Comparison of ENCODE assay signal across 20 cellular contexts in genomic region chr19:45271709-45272108, GRCh38. TPM values are rescaled to one million over a fixed set of nuclear protein-coding genes. Genes with fewer than 3 reads are reported as not detected.
DNase-seq lines count a peak whose midpoint lies in the region; ATAC-seq, FAIRE-seq and TF ChIP-seq lines count a peak whose summit lies in the region.
"Had no signal": no experiment of that assay in that cellular context is flagged by ENCODE, and none has a peak within 500 bp of the region (broad histone marks: within the 10 kb centered on the region; RNA-seq: fewer than 3 reads in every experiment).

No MANE protein-coding gene starts in this region.

- in situ Hi-C loops in K562 (cut with MboI): no loop called here

- 58% methylated on average over 7 of the region's 8 CpGs for whole genome bisulfite sequencing in K562 (ENCODE audit: insufficient coverage, low coverage, missing lambda C conversion rate)
- 64% methylated on average over 6 of the region's 8 CpGs for WGBS in right lobe of liver (ENCODE audit: insufficient coverage, low coverage, low lambda C conversion rate, missing lambda C conversion rate)
- WGBS in heart right ventricle, 2 donors: 76 to 80% methylated on average over 8 of the region's 8 CpGs

- H3K79me2 ChIP-seq in K562 (ENCODE audit: control insufficient read depth, insufficient read depth, low read length): no peaks in the 10 kb centered on the region

- peak overlapping the region in 1 of 2 experiments; percentile 21; a peak in 1 of 4 replicates for H3K9ac ChIP-seq in K562 (ENCODE audit: insufficient read depth in 1 of 2, low read depth in 2 of 2, low read length in 2 of 2)
- H3K9ac ChIP-seq: BLaER1, GM23248, KMS-11 had no signal

- no peak for FAIRE-seq in K562 (lab: Jason Lieb, UNC)
- FAIRE-seq: A204.1, GM12878 had no signal

- no peak overlapping the region for H3K4me3 ChIP-seq in K562
- no peak overlapping the region for H3K4me3 ChIP-seq in right lobe of liver
- no peak overlapping the region for H3K4me3 ChIP-seq in heart right ventricle
- H3K4me3 ChIP-seq: BLaER1, GM12878, GM23248, HAP-1 had no signal

- H3K4me1 ChIP-seq in K562 (replicated peaks in 1 of 2; ENCODE audit: control insufficient read depth in 2 of 2, insufficient read depth in 2 of 2, low read length in 2 of 2) (peaks cover 17 to 27% of the 10 kb centered on the region in 2 experiments; a peak in 4 of 5 replicates), right lobe of liver (peaks cover 0 to 39% (median 14%) of the 10 kb centered on the region in 4 donors), heart right ventricle (peaks cover 0 to 9% (median 0%) of the 10 kb centered on the region in 9 donors)

- intact Hi-C loops in K562 (cut with micrococcal nuclease): no loop called here
- intact Hi-C loops in right lobe of liver (cut with DNase I): no loop called here
- intact Hi-C loops in heart right ventricle (cut with DNase I): no loop called here

- CTCF ChIA-PET in K562 (lab: Yijun Ruan, JAX; ENCODE audit: low intra/inter-chr PET ratio): no interaction called here

- H3K9me1 ChIP-seq in K562 (ENCODE audit: control insufficient read depth, insufficient read depth, low read length): no peaks in the 10 kb centered on the region

- TF ChIP-seq CTCF in K562 (IDR thresholded peaks at IDR 0.05 in 2 of 3, conservative IDR thresholded peaks at IDR 0.05 in 1 of 3; ENCODE audit: insufficient read depth in 2 of 3, low read depth in 1 of 3, low read length in 3 of 3): no peak
- no peak for TF ChIP-seq CTCF in right lobe of liver (IDR thresholded peaks at IDR 0.05)
- TF ChIP-seq CTCF in heart right ventricle (IDR thresholded peaks at IDR 0.05): no peak

- no peak overlapping the region for H2AFZ ChIP-seq in K562 (ENCODE audit: low read depth, low read length)
- H2AFZ ChIP-seq: GM23248 had no signal

- H3K27me3 ChIP-seq in K562 (ENCODE audit: control insufficient read depth in 2 of 2, insufficient read depth in 2 of 2, low read length in 2 of 2) (no peaks in the 10 kb centered on the region), right lobe of liver (no peaks in the 10 kb centered on the region), heart right ventricle (no peaks in the 10 kb centered on the region)
- H3K27me3 ChIP-seq: BLaER1 had no signal

- H3K4me2 ChIP-seq in K562 (ENCODE audit: insufficient read depth, low read length): no peak overlapping the region
- H3K4me2 ChIP-seq: KMS-11 had no signal

- POLR2A ChIA-PET in K562 (lab: Yijun Ruan, JAX): no interaction called here

- H3K27ac ChIP-seq in K562 (ENCODE audit: extremely low read depth, low read depth, low read length): no peak overlapping the region
- H3K27ac ChIP-seq in right lobe of liver: peak overlapping the region in 1 of 3 donors; percentile 66
- no peak overlapping the region for H3K27ac ChIP-seq in heart right ventricle
- H3K27ac ChIP-seq: BLaER1, GM23248, KMS-11 had no signal

- no peak for TF ChIP-seq RAD21 in K562 (CRISPR knock-in tag; conservative IDR thresholded peaks at IDR 0.05 in 1 of 2, IDR thresholded peaks at IDR 0.05 in 1 of 2)

- no peaks in the 10 kb centered on the region for H3K9me3 ChIP-seq in K562 (replicated peaks; ENCODE audit: control insufficient read depth, insufficient read depth, low read depth, low read length)
- no peaks in the 10 kb centered on the region for H3K9me3 ChIP-seq in right lobe of liver
- H3K9me3 ChIP-seq in heart right ventricle: no peaks in the 10 kb centered on the region
- H3K9me3 ChIP-seq: BLaER1, HAP-1 had no signal

- TF ChIP-seq POLR2A in K562 (conservative IDR thresholded peaks at IDR 0.05) (no peak), right lobe of liver (IDR thresholded peaks at IDR 0.05) (no peak)

- no TSS peak for BruUV-seq in K562 (replicated peaks; lab: Mats Ljungman, UMichigan)

- peaks cover 35% of the 10 kb centered on the region; the same call in 2 of the 3 replicates for H3K36me3 ChIP-seq in K562 (ENCODE audit: control insufficient read depth, insufficient read depth, low read length)
- H3K36me3 ChIP-seq in right lobe of liver: peaks cover 0 to 10% (median 4%) of the 10 kb centered on the region in 4 donors
- H3K36me3 ChIP-seq in heart right ventricle: peaks cover 0 to 97% (median 25%) of the 10 kb centered on the region in 9 donors

- DNase-seq in K562 (ENCODE audit: extremely low read depth in 1 of 4, low spot score in 3 of 4) (no peak), iPS-NIHi11 (ENCODE audit: low spot score) (peak; percentile 12), right lobe of liver (no peak), DMS 273 treated with DMSO at 0.1 percent for 48 hours (lab: John Stamatoyannopoulos, UW) (no peak), heart right ventricle (no peak)
- DNase-seq: Calu3; CD8-positive, alpha-beta T cell; DMS53; DND-41; EL; GM23248 had no signal

- ATAC-seq in K562: no peak
- peak in 3 of 4 donors; percentile 5 to 35 (median 31) for ATAC-seq in right lobe of liver
- no peak for ATAC-seq in heart right ventricle
- no peak for ATAC-seq in HG03442 (IDR thresholded peaks at IDR 0.05; ENCODE audit: unreplicated experiment)
- ATAC-seq in HG03095 (IDR thresholded peaks at IDR 0.05; ENCODE audit: unreplicated experiment): no peak
- ATAC-seq: CD8-positive, alpha-beta T cell; GM12878 had no signal

- no peak for TF ChIP-seq EP300 in K562 (IDR thresholded peaks at IDR 0.05; ENCODE audit: low read length)

- no peaks in the 10 kb centered on the region for H4K20me1 ChIP-seq in K562 (replicated peaks; ENCODE audit: control insufficient read depth, insufficient read depth, low read length)

RNA-seq across cellular contexts. Expression of gene MARK4, which starts 20.6 kb away (rescaled TPM):
- total RNA-seq in K562 (2011; cell fraction: chromatin; rRNA removed; ENCODE audit: low replicate concordance): 37.2 and 76.7 TPM in 2 replicates
- 24.3 TPM in 2 replicates for total RNA-seq in K562 (2011; cell fraction: nucleolus; rRNA removed)
- 26.7 and 28.1 TPM in 2 replicates for total RNA-seq in K562 (2011; cell fraction: nucleoplasm; rRNA removed)
- total RNA-seq in K562 (2014; rRNA removed) (7.9 and 8.6 TPM in 2 replicates), K562 (2014; rRNA removed; fragmentation: Illumina TruSeq; extraction: Trizol) (6.7 and 6.8 TPM in 2 replicates), K562 (2015; rRNA removed; fragmentation: Illumina TruSeq; extraction: Trizol) (4.2 and 5.2 TPM in 2 replicates), K562 (2021) (24.8 and 29.4 TPM in 2 replicates), right lobe of liver (10 to 100 TPM; 14.2 to 23.5 (median 17.5) TPM), heart right ventricle (10 to 100 TPM; 24.8 to 45.3 (median 33.7) TPM)
- polyA plus RNA-seq in K562 (2011; rRNA removed) (9.5 and 11.1 TPM in 2 replicates), K562 (2014; fragmentation: Illumina TruSeq; extraction: Trizol) (18.4 and 24.5 TPM in 2 replicates), K562 (2014; fragmentation: Nextera tagmentation; extraction: Ambion mirVana) (under 1 TPM; 0.52 to 0.96 TPM), K562 (2014; rRNA removed) (7.4 and 12.7 TPM in 2 replicates), heart right ventricle (10 to 100 TPM; 13.8 to 21.4 TPM)
- polyA plus RNA-seq in K562 (2011; cell fraction: cytosol; rRNA removed): 4.4 and 6.2 TPM in 2 replicates
- 9.6 and 10.2 TPM in 2 replicates for polyA plus RNA-seq in K562 (2011; cell fraction: nucleus; rRNA removed)
- polyA plus RNA-seq in K562 (2012): 15.2 and 27.5 TPM in 2 replicates
- 16.3 and 17.7 TPM in 2 replicates for polyA minus RNA-seq in K562 (2011; rRNA and poly(A)+ RNA removed)
- polyA minus RNA-seq in K562 (2011; cell fraction: cytosol; rRNA and poly(A)+ RNA removed): 11.7 and 21.8 TPM in 2 replicates
- 5.0 and 5.4 TPM in 2 replicates for polyA minus RNA-seq in K562 (2011; cell fraction: nucleus; rRNA and poly(A)+ RNA removed)

RNA-seq across cellular contexts. Expression of gene EXOC3L2, which starts 26.5 kb away (rescaled TPM):
- 2.7 and 12.8 TPM in 2 replicates for total RNA-seq in K562 (2011; cell fraction: chromatin; rRNA removed; ENCODE audit: low replicate concordance)
- 14.5 and 16.8 TPM in 2 replicates for total RNA-seq in K562 (2011; cell fraction: nucleolus; rRNA removed)
- 5.2 and 5.7 TPM in 2 replicates for total RNA-seq in K562 (2011; cell fraction: nucleoplasm; rRNA removed)
- total RNA-seq in K562 (2014; rRNA removed) (12.3 and 13.3 TPM in 2 replicates), K562 (2014; rRNA removed; fragmentation: Illumina TruSeq; extraction: Trizol) (0.96 and 1.3 TPM in 2 replicates), K562 (2015; rRNA removed; fragmentation: Illumina TruSeq; extraction: Trizol) (2.0 and 2.1 TPM in 2 replicates), K562 (2021) (15.5 and 19.0 TPM in 2 replicates), right lobe of liver (1 to 10 TPM; 1.8 to 6.9 (median 4.4) TPM), heart right ventricle (1 to 10 TPM in 5 of 10 donors, under 1 TPM in 5; 0.27 to 2.0 (median 1.1) TPM)
- polyA plus RNA-seq in K562 (2011; rRNA removed) (3.1 and 6.0 TPM in 2 replicates), K562 (2014; fragmentation: Illumina TruSeq; extraction: Trizol) (2.4 and 7.8 TPM in 2 replicates), K562 (2014; fragmentation: Nextera tagmentation; extraction: Ambion mirVana) (under 1 TPM; 0.31 to 0.34 TPM), K562 (2014; rRNA removed) (6.1 and 6.7 TPM in 2 replicates), heart right ventricle (1 to 10 TPM; 1.2 to 1.8 TPM)
- polyA plus RNA-seq in K562 (2011; cell fraction: cytosol; rRNA removed): 4.1 and 21.2 TPM in 2 replicates
- 7.5 and 31.6 TPM in 2 replicates for polyA plus RNA-seq in K562 (2011; cell fraction: nucleus; rRNA removed)
- 14.4 and 19.7 TPM in 2 replicates for polyA plus RNA-seq in K562 (2012)
- polyA minus RNA-seq in K562 (2011; rRNA and poly(A)+ RNA removed): 0.96 and 2.0 TPM in 2 replicates
- 10.7 and 11.2 TPM in 2 replicates for polyA minus RNA-seq in K562 (2011; cell fraction: cytosol; rRNA and poly(A)+ RNA removed)
- 4.7 and 8.8 TPM in 2 replicates for polyA minus RNA-seq in K562 (2011; cell fraction: nucleus; rRNA and poly(A)+ RNA removed)
- total RNA-seq: Calu3; CD8-positive, alpha-beta T cell; G401; GM12878; GM23248; H4 had no signal
- polyA plus RNA-seq: GM12878, GM23248 had no signal

RNA-seq across cellular contexts. Expression of gene CKM, which starts 51.0 kb away (rescaled TPM):
- total RNA-seq in K562 (2011; cell fraction: chromatin; rRNA removed; ENCODE audit: low replicate concordance): not detected in 2 replicates
- total RNA-seq in K562 (2011; cell fraction: nucleolus; rRNA removed): not detected in 2 replicates
- not detected in 2 replicates for total RNA-seq in K562 (2011; cell fraction: nucleoplasm; rRNA removed)
- not detected in 2 replicates for total RNA-seq in K562 (2014; rRNA removed)
- total RNA-seq in K562 (2014; rRNA removed; fragmentation: Illumina TruSeq; extraction: Trizol): not detected in 2 replicates
- 0.14 and 0.15 TPM in 2 replicates for total RNA-seq in K562 (2015; rRNA removed; fragmentation: Illumina TruSeq; extraction: Trizol)
- 0.09 and 0.11 TPM in 2 replicates for total RNA-seq in K562 (2021)
- polyA plus RNA-seq in K562 (2011; rRNA removed): 0.47 TPM in 1 of 2 replicates, not detected in the other
- 0.22 and 0.62 TPM in 2 replicates for polyA plus RNA-seq in K562 (2011; cell fraction: cytosol; rRNA removed)
- polyA plus RNA-seq in K562 (2011; cell fraction: nucleus; rRNA removed): 0.10 and 0.70 TPM in 2 replicates
- 0.13 and 0.30 TPM in 2 replicates for polyA plus RNA-seq in K562 (2012)
- polyA plus RNA-seq in K562 (2014; fragmentation: Illumina TruSeq; extraction: Trizol): not detected in 2 replicates
- polyA plus RNA-seq in K562 (2014; fragmentation: Nextera tagmentation; extraction: Ambion mirVana): under 1 TPM; 0.06 TPM
- 0.08 and 0.17 TPM in 2 replicates for polyA plus RNA-seq in K562 (2014; rRNA removed)
- 0.18 TPM in 1 of 2 replicates, not detected in the other for polyA minus RNA-seq in K562 (2011; rRNA and poly(A)+ RNA removed)
- not detected in 2 replicates for polyA minus RNA-seq in K562 (2011; cell fraction: cytosol; rRNA and poly(A)+ RNA removed)
- polyA minus RNA-seq in K562 (2011; cell fraction: nucleus; rRNA and poly(A)+ RNA removed): 0.33 TPM in 1 of 2 replicates, not detected in the other
- 10 to 100 TPM in 1 of 6 experiments, 1 to 10 TPM in 2, under 1 TPM in 2, not detected in 1; 0.42 to 25.6 (median 1.1) TPM for total RNA-seq in right lobe of liver
- total RNA-seq in heart right ventricle: 1,000 to 10,000 TPM; 3,088 to 7,765 (median 4,540) TPM
- polyA plus RNA-seq in heart right ventricle: 1,000 to 10,000 TPM; 2,078 to 4,353 TPM
- total RNA-seq: Calu3; CD8-positive, alpha-beta T cell; GM23248; H4 had no signal
- polyA plus RNA-seq: GM23248 had no signal

Comparison
In these comparisons a context has a peak if more than half of its experiments do, and no peak if none do; other contexts are left out.
1. ATAC-seq: peak in right lobe of liver (3 of 4); none in K562 (single experiment), heart right ventricle (0 of 8), HG03442 (single experiment) and HG03095 (single experiment).
2. RNA of gene CKM, which starts 51.0 kb away (total RNA-seq): 3,088 to 7,765 TPM in heart right ventricle; 0.42 to 25.6 TPM in right lobe of liver and 0.09 to 0.15 TPM in K562; every median in the first group is over 100 times any median in the second.